1 cellular context compared by ENCODE assay signal in genomic region chr11:61337706-61338268, GRCh38.
A peak's percentile ranks its signal among the peaks of the same experiment; 100 is the strongest.
TF ChIP-seq lines count a peak whose summit lies in the region.

No MANE protein-coding gene starts in this region.

TF ChIP-seq in HepG2, 621 proteins besides CTCF, POLR2A, EP300 and RAD21:
- no peak for TF ChIP-seq JARID2 (CRISPR knock-in tag; IDR thresholded peaks at IDR 0.05; ENCODE audit: insufficient replicate concordance)
- no peak for TF ChIP-seq ZNF775 (CRISPR knock-in tag; IDR thresholded peaks at IDR 0.05; ENCODE audit: borderline replicate concordance)
- no peak for TF ChIP-seq SYNCRIP (IDR thresholded peaks at IDR 0.05; ENCODE audit: insufficient read depth, low read depth, low read length)
- no peak for TF ChIP-seq FOSL1 (CRISPR knock-in tag; IDR thresholded peaks at IDR 0.05; ENCODE audit: borderline replicate concordance)
- TF ChIP-seq PAF1 (CRISPR knock-in tag; IDR thresholded peaks at IDR 0.05) = no peak
- no peak for TF ChIP-seq ZC3H13 (CRISPR knock-in tag; IDR thresholded peaks at IDR 0.05)
- peak; percentile 38 for TF ChIP-seq AGO2 (optimal IDR thresholded peaks at IDR 0.05; ENCODE audit: low read depth, low read length)
- TF ChIP-seq ZNF367 (CRISPR knock-in tag; IDR thresholded peaks at IDR 0.05; ENCODE audit: borderline replicate concordance) = no peak
- TF ChIP-seq, protein P1, sequence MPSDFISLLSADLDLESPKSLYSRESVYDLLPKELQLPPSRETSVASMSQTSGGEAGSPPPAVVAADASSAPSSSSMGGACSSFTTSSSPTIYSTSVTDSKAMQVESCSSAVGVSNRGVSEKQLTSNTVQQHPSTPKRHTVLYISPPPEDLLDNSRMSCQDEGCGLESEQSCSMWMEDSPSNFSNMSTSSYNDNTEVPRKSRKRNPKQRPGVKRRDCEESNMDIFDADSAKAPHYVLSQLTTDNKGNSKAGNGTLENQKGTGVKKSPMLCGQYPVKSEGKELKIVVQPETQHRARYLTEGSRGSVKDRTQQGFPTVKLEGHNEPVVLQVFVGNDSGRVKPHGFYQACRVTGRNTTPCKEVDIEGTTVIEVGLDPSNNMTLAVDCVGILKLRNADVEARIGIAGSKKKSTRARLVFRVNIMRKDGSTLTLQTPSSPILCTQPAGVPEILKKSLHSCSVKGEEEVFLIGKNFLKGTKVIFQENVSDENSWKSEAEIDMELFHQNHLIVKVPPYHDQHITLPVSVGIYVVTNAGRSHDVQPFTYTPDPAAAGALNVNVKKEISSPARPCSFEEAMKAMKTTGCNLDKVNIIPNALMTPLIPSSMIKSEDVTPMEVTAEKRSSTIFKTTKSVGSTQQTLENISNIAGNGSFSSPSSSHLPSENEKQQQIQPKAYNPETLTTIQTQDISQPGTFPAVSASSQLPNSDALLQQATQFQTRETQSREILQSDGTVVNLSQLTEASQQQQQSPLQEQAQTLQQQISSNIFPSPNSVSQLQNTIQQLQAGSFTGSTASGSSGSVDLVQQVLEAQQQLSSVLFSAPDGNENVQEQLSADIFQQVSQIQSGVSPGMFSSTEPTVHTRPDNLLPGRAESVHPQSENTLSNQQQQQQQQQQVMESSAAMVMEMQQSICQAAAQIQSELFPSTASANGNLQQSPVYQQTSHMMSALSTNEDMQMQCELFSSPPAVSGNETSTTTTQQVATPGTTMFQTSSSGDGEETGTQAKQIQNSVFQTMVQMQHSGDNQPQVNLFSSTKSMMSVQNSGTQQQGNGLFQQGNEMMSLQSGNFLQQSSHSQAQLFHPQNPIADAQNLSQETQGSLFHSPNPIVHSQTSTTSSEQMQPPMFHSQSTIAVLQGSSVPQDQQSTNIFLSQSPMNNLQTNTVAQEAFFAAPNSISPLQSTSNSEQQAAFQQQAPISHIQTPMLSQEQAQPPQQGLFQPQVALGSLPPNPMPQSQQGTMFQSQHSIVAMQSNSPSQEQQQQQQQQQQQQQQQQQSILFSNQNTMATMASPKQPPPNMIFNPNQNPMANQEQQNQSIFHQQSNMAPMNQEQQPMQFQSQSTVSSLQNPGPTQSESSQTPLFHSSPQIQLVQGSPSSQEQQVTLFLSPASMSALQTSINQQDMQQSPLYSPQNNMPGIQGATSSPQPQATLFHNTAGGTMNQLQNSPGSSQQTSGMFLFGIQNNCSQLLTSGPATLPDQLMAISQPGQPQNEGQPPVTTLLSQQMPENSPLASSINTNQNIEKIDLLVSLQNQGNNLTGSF (CRISPR knock-in tag; IDR thresholded peaks at IDR 0.05) = no peak
- no peak for TF ChIP-seq PRPF4 (IDR thresholded peaks at IDR 0.05; ENCODE audit: low read depth, low read length, poor library complexity, severe bottlenecking)
- TF ChIP-seq, protein P2, sequence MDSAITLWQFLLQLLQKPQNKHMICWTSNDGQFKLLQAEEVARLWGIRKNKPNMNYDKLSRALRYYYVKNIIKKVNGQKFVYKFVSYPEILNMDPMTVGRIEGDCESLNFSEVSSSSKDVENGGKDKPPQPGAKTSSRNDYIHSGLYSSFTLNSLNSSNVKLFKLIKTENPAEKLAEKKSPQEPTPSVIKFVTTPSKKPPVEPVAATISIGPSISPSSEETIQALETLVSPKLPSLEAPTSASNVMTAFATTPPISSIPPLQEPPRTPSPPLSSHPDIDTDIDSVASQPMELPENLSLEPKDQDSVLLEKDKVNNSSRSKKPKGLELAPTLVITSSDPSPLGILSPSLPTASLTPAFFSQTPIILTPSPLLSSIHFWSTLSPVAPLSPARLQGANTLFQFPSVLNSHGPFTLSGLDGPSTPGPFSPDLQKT (CRISPR knock-in tag; IDR thresholded peaks at IDR 0.05; ENCODE audit: borderline replicate concordance) = no peak
- TF ChIP-seq RBFOX2 (IDR thresholded peaks at IDR 0.05; ENCODE audit: low read depth, low read length) = peak; percentile 55; the same call in 1 of the 2 replicates
- TF ChIP-seq RBM22 (optimal IDR thresholded peaks at IDR 0.05; ENCODE audit: low read length) = peak; percentile 48
